In genomic region chr3:189132901-189133300, GRCh38 we compare ENCODE assay signal across 10 cellular contexts. TPM values are rescaled to one million over a fixed set of nuclear protein-coding genes. Genes with fewer than 3 reads are reported as not detected.
A peak's percentile ranks its signal among the peaks of the same experiment; 100 is the strongest.
DNase-seq lines count a peak whose midpoint lies in the region; ATAC-seq and TF ChIP-seq lines count a peak whose summit lies in the region.
"Had no signal": no experiment of that assay in that cellular context is flagged by ENCODE, and none has a peak within 500 bp of the region (broad histone marks: within the 10 kb centered on the region; RNA-seq: fewer than 3 reads in every experiment).

No MANE protein-coding gene starts in this region.

- CTCF ChIA-PET in activated CD8-positive, alpha-beta T cell treated with anti-CD3 and anti-CD28 coated beads, Interleukin-2, amount 10 ng/mL, durations not matched to agents 7 days and 5 days (lab: Charles Lee) = interaction anchor here (1.1 to 5.8 kb wide), 9 partner anchors 11 to 1393 kb away, joined by 3 to 49 read pairs (median 9); no protein-coding TSS in a partner anchor
- CTCF ChIA-PET in RWPE1 (lab: Yijun Ruan, JAX) = interaction anchor here (1.5 kb wide), 1 partner anchor 1392 kb away, joined by 5 read pairs; no protein-coding TSS in a partner anchor

- H3K27me3 Mint-ChIP-seq in activated CD8-positive, alpha-beta T cell treated with anti-CD3 and anti-CD28 coated beads, Interleukin-2, amount 10 ng/mL, durations not matched to agents 7 days and 5 days (ENCODE audit: low read depth) = no peaks in the 10 kb centered on the region
- H3K27me3 Mint-ChIP-seq: brain had no signal

- no peaks in the 10 kb centered on the region for H3K27me3 ChIP-seq in right atrium auricular region
- H3K27me3 ChIP-seq: esophagus muscularis mucosa had no signal

- peaks cover 31% of the 10 kb centered on the region for H3K4me1 Mint-ChIP-seq in activated CD8-positive, alpha-beta T cell treated with anti-CD3 and anti-CD28 coated beads, Interleukin-2, amount 10 ng/mL, durations not matched to agents 7 days and 5 days (ENCODE audit: low read depth)
- H3K4me1 Mint-ChIP-seq: brain had no signal

- no peak overlapping the region for H3K4me3 Mint-ChIP-seq in activated CD8-positive, alpha-beta T cell treated with anti-CD3 and anti-CD28 coated beads, Interleukin-2, amount 10 ng/mL, durations not matched to agents 7 days and 5 days
- H3K4me3 Mint-ChIP-seq: brain had no signal

- ATAC-seq in Right ventricle myocardium superior (ENCODE audit: poor library complexity) (no peak), mucosa of descending colon (peak; percentile 77)
- peak; percentile 20 for ATAC-seq in activated CD8-positive, alpha-beta T cell treated with anti-CD3 and anti-CD28 coated beads, Interleukin-2, amount 10 ng/mL, durations not matched to agents 7 days and 5 days

- H3K27ac Mint-ChIP-seq in activated CD8-positive, alpha-beta T cell treated with anti-CD3 and anti-CD28 coated beads, Interleukin-2, amount 10 ng/mL, durations not matched to agents 7 days and 5 days = peak overlapping the region; percentile 93
- H3K27ac Mint-ChIP-seq: brain had no signal

- peaks cover 0 to 6% of the 10 kb centered on the region in 2 donors for H3K4me1 ChIP-seq in right atrium auricular region
- peaks cover 12% of the 10 kb centered on the region for H3K4me1 ChIP-seq in mucosa of descending colon (ENCODE audit: low read depth)

- POLR2A ChIA-PET in activated CD8-positive, alpha-beta T cell treated with anti-CD3 and anti-CD28 coated beads, Interleukin-2, amount 10 ng/mL, durations not matched to agents 7 days and 5 days (lab: Charles Lee) = interaction anchor here (1.4 to 1.8 kb wide), 2 partner anchors 10 to 1393 kb away, joined by 7 to 8 read pairs; no protein-coding TSS in a partner anchor
- POLR2A ChIA-PET in RWPE1 (lab: Yijun Ruan, JAX; ENCODE audit: low non-redundant PET) = no interaction called here

- DNase-seq in right atrium auricular region (ENCODE audit: low spot score) (no peak), Right ventricle myocardium superior (no peak), mucosa of descending colon (peak in 1 of 3 donors; percentile 19), NCI-H69 (lab: John Stamatoyannopoulos, UW) (no peak), amygdala (lab: John Stamatoyannopoulos, UW) (no peak), RWPE1 (ENCODE audit: low spot score) (no peak), SKM-1 (lab: John Stamatoyannopoulos, UW; ENCODE audit: unreplicated experiment) (no peak)
- no peak for DNase-seq in activated CD8-positive, alpha-beta T cell treated with anti-CD3 and anti-CD28 coated beads, Interleukin-2, amount 10 ng/mL, durations not matched to agents 7 days and 5 days

- peaks cover 3% of the 10 kb centered on the region for H3K36me3 ChIP-seq in right atrium auricular region
- no peaks in the 10 kb centered on the region for H3K36me3 ChIP-seq in mucosa of descending colon (ENCODE audit: low read depth)
- H3K36me3 ChIP-seq: esophagus muscularis mucosa had no signal

- H3K36me3 Mint-ChIP-seq in activated CD8-positive, alpha-beta T cell treated with anti-CD3 and anti-CD28 coated beads, Interleukin-2, amount 10 ng/mL, durations not matched to agents 7 days and 5 days (ENCODE audit: low read depth) = peaks cover 16% of the 10 kb centered on the region
- H3K36me3 Mint-ChIP-seq: brain had no signal

- H3K27ac ChIP-seq in right atrium auricular region (peak overlapping the region; percentile 45 to 48), RWPE1 (no peak overlapping the region)

- intact Hi-C loops in Right ventricle myocardium superior (cut with DNase I) (no loop called here), mucosa of descending colon (cut with DNase I, micrococcal nuclease) (no loop called here)

- TF ChIP-seq CTCF in right atrium auricular region (IDR thresholded peaks at IDR 0.05) = no peak
- TF ChIP-seq CTCF in mucosa of descending colon (IDR thresholded peaks at IDR 0.05) = no peak
- no peak for TF ChIP-seq CTCF in RWPE1 (conservative IDR thresholded peaks at IDR 0.05; ENCODE audit: low read depth)

- H3K4me3 ChIP-seq in right atrium auricular region (no peak overlapping the region), mucosa of descending colon (no peak overlapping the region)
- H3K4me3 ChIP-seq: esophagus muscularis mucosa had no signal

- H3K9me3 ChIP-seq in right atrium auricular region (no peaks in the 10 kb centered on the region), mucosa of descending colon (no peaks in the 10 kb centered on the region)
- H3K9me3 ChIP-seq: esophagus muscularis mucosa had no signal

- H3K9me3 Mint-ChIP-seq in activated CD8-positive, alpha-beta T cell treated with anti-CD3 and anti-CD28 coated beads, Interleukin-2, amount 10 ng/mL, durations not matched to agents 7 days and 5 days (ENCODE audit: insufficient read depth) = peaks cover 7% of the 10 kb centered on the region
- H3K9me3 Mint-ChIP-seq: brain had no signal

RNA-seq across cellular contexts. Expression of gene TPRG1, which starts 38.9 kb away (rescaled TPM):
- total RNA-seq in right atrium auricular region = 1 to 10 TPM in 1 of 2 donors, under 1 TPM in 1; 0.41 to 2.1 TPM
- 2.7 TPM for total RNA-seq in Right ventricle myocardium superior
- total RNA-seq in activated CD8-positive, alpha-beta T cell treated with anti-CD3 and anti-CD28 coated beads, Interleukin-2, amount 10 ng/mL, durations not matched to agents 7 days and 5 days = 1 to 10 TPM in 1 of 2 experiments, under 1 TPM in 1; 0.86 to 1.0 TPM
- 1 to 10 TPM; 1.4 to 3.2 (median 2.2) TPM for total RNA-seq in mucosa of descending colon
